ENCODE assay signal across 16 cellular contexts in the genomic region with DNA sequence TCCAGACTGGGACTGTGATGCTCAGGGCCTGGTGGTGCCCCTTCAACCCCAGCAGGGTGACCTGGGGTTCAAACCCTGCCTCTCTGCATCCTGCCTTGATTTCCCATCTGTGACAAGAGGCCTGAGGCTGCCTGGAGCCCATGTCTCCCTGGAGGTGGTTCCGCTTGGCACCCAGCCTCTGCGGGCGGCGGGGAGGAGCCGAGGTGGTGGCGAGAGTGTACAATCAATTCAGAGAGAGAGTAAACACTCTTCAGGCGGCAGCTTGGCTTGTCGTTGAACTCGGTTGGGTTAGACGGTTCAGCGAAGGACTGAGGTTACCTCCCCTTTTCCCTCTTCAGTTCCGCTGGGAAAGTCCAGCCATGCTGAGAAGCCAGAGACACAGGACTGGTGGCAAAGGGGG. TPM values are rescaled to one million over a fixed set of nuclear protein-coding genes. Genes with fewer than 3 reads are reported as not detected.
DNase-seq lines count a peak whose midpoint lies in the region; ATAC-seq and TF ChIP-seq lines count a peak whose summit lies in the region.
"Had no signal": no experiment of that assay in that cellular context is flagged by ENCODE, and none has a peak within 500 bp of the region (broad histone marks: within the 10 kb centered on the region; RNA-seq: fewer than 3 reads in every experiment).

No MANE protein-coding gene starts in this region.

- ATAC-seq in lower lobe of right lung, result peak; percentile 94 to 98
- no peak for ATAC-seq in Right ventricle myocardium inferior
- no peak for ATAC-seq in psoas muscle
- ATAC-seq: left ventricle myocardium superior had no signal

- H3K27me3 Mint-ChIP-seq in activated T-helper 1 cell treated with anti-CD3 and anti-CD28 coated beads, Interleukin-12 subunit alpha, Interleukin-12 subunit beta, Interleukin-2, Interleukin-4 antibody, amounts not matched to agents 30 ng/mL and 10 ng/mL and 1 ng/mL, durations not matched to agents 14 hours and 24 hours and 36 hours (ENCODE audit: insufficient read depth), result peaks cover 8% of the 10 kb centered on the region
- H3K27me3 Mint-ChIP-seq in activated naive CD8-positive, alpha-beta T cell treated with anti-CD3 and anti-CD28 coated beads for 36 hours, result peaks cover 7% of the 10 kb centered on the region

- no peak for TF ChIP-seq CTCF in lower lobe of right lung (IDR thresholded peaks at IDR 0.05)
- no peak for TF ChIP-seq CTCF in psoas muscle (IDR thresholded peaks at IDR 0.05)

- no peaks in the 10 kb centered on the region for H3K36me3 Mint-ChIP-seq in activated T-helper 1 cell treated with anti-CD3 and anti-CD28 coated beads, Interleukin-12 subunit alpha, Interleukin-12 subunit beta, Interleukin-2, Interleukin-4 antibody, amounts not matched to agents 30 ng/mL and 10 ng/mL and 1 ng/mL, durations not matched to agents 14 hours and 24 hours and 36 hours (ENCODE audit: low read depth)
- H3K36me3 Mint-ChIP-seq in activated naive CD8-positive, alpha-beta T cell treated with anti-CD3 and anti-CD28 coated beads for 36 hours, result no peaks in the 10 kb centered on the region

- H3K4me1 Mint-ChIP-seq in activated T-helper 1 cell treated with anti-CD3 and anti-CD28 coated beads, Interleukin-12 subunit alpha, Interleukin-12 subunit beta, Interleukin-2, Interleukin-4 antibody, amounts not matched to agents 30 ng/mL and 10 ng/mL and 1 ng/mL, durations not matched to agents 14 hours and 24 hours and 36 hours (ENCODE audit: low read depth), result no peaks in the 10 kb centered on the region
- H3K4me1 Mint-ChIP-seq in activated naive CD8-positive, alpha-beta T cell treated with anti-CD3 and anti-CD28 coated beads for 36 hours, result no peaks in the 10 kb centered on the region

- 69 to 73% (median 70%) methylated on average over 12 of the region's 12 CpGs for WGBS in psoas muscle, 3 donors

- H3K27ac Mint-ChIP-seq in activated T-helper 1 cell treated with anti-CD3 and anti-CD28 coated beads, Interleukin-12 subunit alpha, Interleukin-12 subunit beta, Interleukin-2, Interleukin-4 antibody, amounts not matched to agents 30 ng/mL and 10 ng/mL and 1 ng/mL, durations not matched to agents 14 hours and 24 hours and 36 hours, result no peak overlapping the region
- H3K27ac Mint-ChIP-seq in activated naive CD8-positive, alpha-beta T cell treated with anti-CD3 and anti-CD28 coated beads for 36 hours, result no peak overlapping the region
- H3K27ac Mint-ChIP-seq: H9 had no signal

- H3K4me3 Mint-ChIP-seq in activated T-helper 1 cell treated with anti-CD3 and anti-CD28 coated beads, Interleukin-12 subunit alpha, Interleukin-12 subunit beta, Interleukin-2, Interleukin-4 antibody, amounts not matched to agents 30 ng/mL and 10 ng/mL and 1 ng/mL, durations not matched to agents 14 hours and 24 hours and 36 hours, result no peak overlapping the region
- no peak overlapping the region for H3K4me3 Mint-ChIP-seq in activated naive CD8-positive, alpha-beta T cell treated with anti-CD3 and anti-CD28 coated beads for 36 hours
- H3K4me3 Mint-ChIP-seq: H9 had no signal

- no peak overlapping the region for H3K27ac ChIP-seq in lower lobe of right lung
- H3K27ac ChIP-seq in psoas muscle, result no peak overlapping the region
- H3K27ac ChIP-seq: A549, C4-2B, cardiac muscle cell, esophagus muscularis mucosa, tibial artery had no signal

- H3K9me3 ChIP-seq in lower lobe of right lung, result no peaks in the 10 kb centered on the region
- no peaks in the 10 kb centered on the region for H3K9me3 ChIP-seq in psoas muscle

- peaks cover 6% of the 10 kb centered on the region for H3K9me3 Mint-ChIP-seq in activated T-helper 1 cell treated with anti-CD3 and anti-CD28 coated beads, Interleukin-12 subunit alpha, Interleukin-12 subunit beta, Interleukin-2, Interleukin-4 antibody, amounts not matched to agents 30 ng/mL and 10 ng/mL and 1 ng/mL, durations not matched to agents 14 hours and 24 hours and 36 hours
- H3K9me3 Mint-ChIP-seq in activated naive CD8-positive, alpha-beta T cell treated with anti-CD3 and anti-CD28 coated beads for 36 hours, result peaks cover 2% of the 10 kb centered on the region

- H3K27me3 ChIP-seq in lower lobe of right lung (ENCODE audit: low read depth), result no peaks in the 10 kb centered on the region
- peaks cover 0 to 21% (median 8%) of the 10 kb centered on the region in 3 donors for H3K27me3 ChIP-seq in psoas muscle (ENCODE audit: insufficient read depth in 3 of 3, low read length in 2 of 3)
- H3K27me3 ChIP-seq: cardiac muscle cell had no signal

- intact Hi-C loops in lower lobe of right lung (cut with DNase I), result no loop called here
- intact Hi-C loops in Right ventricle myocardium inferior (cut with DNase I), result no loop called here
- intact Hi-C loops in psoas muscle (cut with DNase I), result no loop called here
- intact Hi-C loops in activated T-helper 1 cell treated with anti-CD3 and anti-CD28 coated beads, Interleukin-12 subunit alpha, Interleukin-12 subunit beta, Interleukin-2, Interleukin-4 antibody, amounts not matched to agents 30 ng/mL and 10 ng/mL and 1 ng/mL, durations not matched to agents 14 hours and 24 hours and 36 hours (cut with micrococcal nuclease), result no loop called here

- H3K4me3 ChIP-seq in lower lobe of right lung, result no peak overlapping the region
- H3K4me3 ChIP-seq in psoas muscle, result no peak overlapping the region
- H3K4me3 ChIP-seq: A549, cardiac muscle cell, esophagus muscularis mucosa, smooth muscle cell, tibial artery had no signal

- peak; percentile 78 for DNase-seq in COR-L47 (lab: John Stamatoyannopoulos, UW)
- peak; percentile 45 for DNase-seq in NCI-H1436 treated with DMSO at 0.1 percent for 48 hours (lab: John Stamatoyannopoulos, UW)
- peak; percentile 80 for DNase-seq in NCI-H510A (lab: John Stamatoyannopoulos, UW)
- DNase-seq in lower lobe of right lung, result peak; percentile 83
- DNase-seq in Right ventricle myocardium inferior (ENCODE audit: missing footprints), result no peak
- no peak for DNase-seq in psoas muscle
- DNase-seq in activated T-helper 1 cell treated with anti-CD3 and anti-CD28 coated beads, Interleukin-12 subunit alpha, Interleukin-12 subunit beta, Interleukin-2, Interleukin-4 antibody, amounts not matched to agents 30 ng/mL and 10 ng/mL and 1 ng/mL, durations not matched to agents 14 hours and 24 hours and 36 hours (ENCODE audit: low spot score), result no peak
- DNase-seq in activated naive CD8-positive, alpha-beta T cell treated with anti-CD3 and anti-CD28 coated beads for 36 hours, result no peak
- DNase-seq: H9, left ventricle myocardium superior, tibial artery had no signal

- H3K4me1 ChIP-seq in lower lobe of right lung (no peaks in the 10 kb centered on the region), psoas muscle (no peaks in the 10 kb centered on the region)
- H3K4me1 ChIP-seq: A549, esophagus muscularis mucosa, tibial artery had no signal

- no peaks in the 10 kb centered on the region for H3K36me3 ChIP-seq in lower lobe of right lung
- no peaks in the 10 kb centered on the region for H3K36me3 ChIP-seq in psoas muscle (ENCODE audit: insufficient read depth in 1 of 2, low read depth in 1 of 2)
- H3K36me3 ChIP-seq: cardiac muscle cell, esophagus muscularis mucosa, tibial artery had no signal

RNA-seq across cellular contexts. Expression of gene NTNG2, which starts 39.3 kb away (rescaled TPM):
- total RNA-seq in lower lobe of right lung (5.0 TPM), Right ventricle myocardium inferior (1.4 TPM), psoas muscle (1 to 10 TPM in 1 of 4 donors, under 1 TPM in 3; 0.20 to 1.3 (median 0.44) TPM)
- polyA plus RNA-seq in psoas muscle, result under 1 TPM; 0.01 to 0.04 (median 0.03) TPM
- 4.6 and 6.2 TPM in 2 replicates for total RNA-seq in activated T-helper 1 cell treated with anti-CD3 and anti-CD28 coated beads, Interleukin-12 subunit alpha, Interleukin-12 subunit beta, Interleukin-2, Interleukin-4 antibody, amounts not matched to agents 30 ng/mL and 10 ng/mL and 1 ng/mL, durations not matched to agents 14 hours and 24 hours and 36 hours
- 1 to 10 TPM; 1.2 to 1.6 TPM for total RNA-seq in activated naive CD8-positive, alpha-beta T cell treated with anti-CD3 and anti-CD28 coated beads for 36 hours

Comparison
In these comparisons a context has a peak if more than half of its experiments do, and no peak if none do; other contexts are left out.
1. DNase-seq: peak in COR-L47 (single experiment), NCI-H1436 treated with DMSO at 0.1 percent for 48 hours (single experiment), NCI-H510A (single experiment) and lower lobe of right lung (single experiment); none in Right ventricle myocardium inferior (single experiment), psoas muscle (0 of 2), activated T-helper 1 cell treated with anti-CD3 and anti-CD28 coated beads, Interleukin-12 subunit alpha, Interleukin-12 subunit beta, Interleukin-2, Interleukin-4 antibody, amounts not matched to agents 30 ng/mL and 10 ng/mL and 1 ng/mL, durations not matched to agents 14 hours and 24 hours and 36 hours (single experiment) and activated naive CD8-positive, alpha-beta T cell treated with anti-CD3 and anti-CD28 coated beads for 36 hours (single experiment).
2. ATAC-seq: peak in lower lobe of right lung (2 of 2); none in Right ventricle myocardium inferior (single experiment) and psoas muscle (0 of 4).